Comparison of ENCODE assay signal across 1 cellular context in genomic region chr6:31665501-31666336, GRCh38.
TF ChIP-seq lines count a peak whose summit lies in the region.

Gene CSNK2B (plus strand): TSS chr6:31666080. CDS start chr6:31666832, 752 bp downstream.

TF ChIP-seq in SK-N-SH, 30 proteins besides CTCF, POLR2A, EP300 and RAD21 (continued from another document):
- TF ChIP-seq REST (IDR thresholded peaks at IDR 0.05; ENCODE audit: low read depth, low read length) (no peak), YY1 (IDR thresholded peaks at IDR 0.05; ENCODE audit: low read depth) (peak; percentile 74; the same call in 1 of the 2 replicates), NFIC (IDR thresholded peaks at IDR 0.05; ENCODE audit: borderline replicate concordance) (no peak), RCOR1 (IDR thresholded peaks at IDR 0.05; ENCODE audit: low read length) (no peak), MEF2A (IDR thresholded peaks at IDR 0.05; ENCODE audit: borderline replicate concordance, low read depth) (no peak), CHD2 (IDR thresholded peaks at IDR 0.05; ENCODE audit: low read length, partially characterized antibody) (peak; percentile 82), FOXJ3 (CRISPR knock-in tag; IDR thresholded peaks at IDR 0.05) (peak; percentile 18; the same call in 1 of the 2 replicates), MXI1 (IDR thresholded peaks at IDR 0.05; ENCODE audit: low read depth, low read length) (peak; percentile 44; the same call in 1 of the 2 replicates)
- TF ChIP-seq, protein P1, sequence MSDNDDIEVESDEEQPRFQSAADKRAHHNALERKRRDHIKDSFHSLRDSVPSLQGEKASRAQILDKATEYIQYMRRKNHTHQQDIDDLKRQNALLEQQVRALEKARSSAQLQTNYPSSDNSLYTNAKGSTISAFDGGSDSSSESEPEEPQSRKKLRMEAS (IDR thresholded peaks at IDR 0.05; ENCODE audit: low read depth), result peak; percentile 72
